15 cellular contexts compared by ENCODE assay signal in the genomic region with DNA sequence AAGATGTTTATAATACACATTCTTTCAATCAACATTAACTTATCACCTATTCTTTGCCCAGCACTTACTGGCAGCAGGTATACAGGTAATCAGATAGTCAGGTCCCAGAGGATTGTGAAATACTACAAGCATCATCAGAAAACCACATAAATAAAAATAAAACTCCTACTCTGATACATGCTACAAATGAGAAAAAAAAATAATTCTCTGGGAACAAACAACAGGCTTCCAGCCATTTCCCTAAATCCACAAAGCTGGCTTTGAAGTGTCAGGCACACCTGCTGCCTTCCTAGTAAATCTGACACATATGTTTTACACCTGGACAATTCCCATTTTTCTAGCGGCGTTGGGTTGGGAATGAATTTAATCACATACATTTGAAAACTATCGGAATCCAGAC.
"Had no signal": no experiment of that assay in that cellular context is flagged by ENCODE, and none has a peak within 500 bp of the region (broad histone marks: within the 10 kb centered on the region; RNA-seq: fewer than 3 reads in every experiment).

No MANE protein-coding gene starts in this region.

- H3K9me3 ChIP-seq: SJSA1 had no signal

- ATAC-seq: K562, T-cell had no signal

- H3K27ac ChIP-seq: KMS-11, SJSA1, SK-N-MC had no signal

- H3K4me3 ChIP-seq: K562, SJSA1, SK-N-MC had no signal

- DNase-seq: Kasumi-1, MM.1S, NCI-H187, NCI-H2081, NCI-H2107, NCI-H2227 treated with DMSO at 0.1 percent for 48 hours, NCI-H82, Right ventricle myocardium superior, RPMI8226, SIG-M5, T-cell had no signal

- H3K27me3 ChIP-seq: SJSA1 had no signal

- H3K4me1 ChIP-seq: SJSA1 had no signal

- H3K36me3 ChIP-seq: SJSA1 had no signal
